22 cellular contexts compared by ENCODE assay signal in the genomic region with DNA sequence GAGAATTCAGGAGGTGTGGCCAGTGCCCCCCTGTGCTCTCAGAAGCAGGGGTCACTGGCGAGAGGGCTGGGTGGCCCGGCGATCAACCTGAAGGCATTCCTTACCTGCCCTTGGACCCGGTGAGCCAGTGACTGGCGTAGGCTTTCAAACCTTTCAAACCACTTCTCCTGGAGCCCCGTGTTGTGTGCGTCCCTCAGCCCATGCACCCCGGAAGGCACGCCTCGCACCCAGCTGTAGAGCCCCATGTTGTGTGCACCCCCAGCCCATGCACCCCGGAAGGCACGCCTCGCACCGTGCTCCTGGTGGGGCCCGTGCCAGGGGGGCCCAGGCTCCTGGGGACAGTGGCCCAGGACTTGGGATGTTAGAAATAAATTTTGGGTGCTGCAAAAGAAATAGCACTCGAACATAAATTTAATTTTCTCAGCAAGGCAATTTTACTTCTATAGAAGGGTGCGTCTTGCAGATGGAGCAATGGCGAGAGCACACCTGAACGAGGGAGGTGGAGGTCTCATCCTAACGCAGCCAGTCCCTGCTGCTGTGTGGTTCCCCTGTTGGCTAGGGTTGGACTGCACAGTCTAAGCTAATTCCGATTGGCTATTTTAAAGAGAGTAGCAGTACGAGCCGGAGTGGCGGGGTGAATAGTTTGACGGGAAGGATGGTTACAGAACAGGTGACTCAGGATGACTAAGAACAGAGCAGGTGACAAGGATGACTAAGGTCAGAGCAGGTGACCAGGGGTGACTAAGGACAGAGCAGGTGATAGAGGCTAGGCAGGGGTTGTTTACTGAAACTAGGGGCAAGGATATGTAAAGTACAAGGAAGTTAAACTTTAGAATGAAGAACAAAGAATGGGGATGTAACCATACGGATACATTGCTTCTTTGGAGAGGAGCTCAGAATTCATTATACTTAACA. TPM values are rescaled to one million over a fixed set of nuclear protein-coding genes. Genes with fewer than 3 reads are reported as not detected.
DNase-seq lines count a peak whose midpoint lies in the region; ATAC-seq and TF ChIP-seq lines count a peak whose summit lies in the region.
"Had no signal": no experiment of that assay in that cellular context is flagged by ENCODE, and none has a peak within 500 bp of the region (broad histone marks: within the 10 kb centered on the region; RNA-seq: fewer than 3 reads in every experiment).

No MANE protein-coding gene starts in this region.

- peaks cover 11% of the 10 kb centered on the region for H3K4me1 Mint-ChIP-seq in activated T-helper 17 cell treated with anti-CD3 and anti-CD28 coated beads, Interleukin-2, amount 50 U/mL, for 72 hours
- H3K4me1 Mint-ChIP-seq in glutamatergic neuron (ENCODE audit: low read depth, unreplicated experiment) (peaks cover 25% of the 10 kb centered on the region), progenitor cell of endocrine pancreas (ENCODE audit: low read depth) (peaks cover 2% of the 10 kb centered on the region)
- H3K4me1 Mint-ChIP-seq: CD14-positive monocyte had no signal

- peak overlapping the region; percentile 6 for H3K27ac Mint-ChIP-seq in activated T-helper 17 cell treated with anti-CD3 and anti-CD28 coated beads, Interleukin-2, amount 50 U/mL, for 72 hours
- H3K27ac Mint-ChIP-seq in glutamatergic neuron (ENCODE audit: unreplicated experiment) = peak overlapping the region; percentile 16
- H3K27ac Mint-ChIP-seq in progenitor cell of endocrine pancreas = peak overlapping the region; percentile 29
- H3K27ac Mint-ChIP-seq: nephron progenitor cell had no signal

- no peaks in the 10 kb centered on the region for H3K9me3 Mint-ChIP-seq in activated T-helper 17 cell treated with anti-CD3 and anti-CD28 coated beads, Interleukin-2, amount 50 U/mL, for 72 hours
- H3K9me3 Mint-ChIP-seq in glutamatergic neuron (ENCODE audit: unreplicated experiment) (peaks cover 22% of the 10 kb centered on the region), progenitor cell of endocrine pancreas (ENCODE audit: low read depth) (peaks cover 4% of the 10 kb centered on the region)

- H3K36me3 Mint-ChIP-seq in activated T-helper 17 cell treated with anti-CD3 and anti-CD28 coated beads, Interleukin-2, amount 50 U/mL, for 72 hours (ENCODE audit: low read depth) = no peaks in the 10 kb centered on the region
- H3K36me3 Mint-ChIP-seq in glutamatergic neuron (ENCODE audit: unreplicated experiment) (peaks cover 13% of the 10 kb centered on the region), progenitor cell of endocrine pancreas (ENCODE audit: insufficient read depth) (peaks cover 18% of the 10 kb centered on the region)
- H3K36me3 Mint-ChIP-seq: CD14-positive monocyte had no signal

- no peak overlapping the region for H3K4me3 Mint-ChIP-seq in activated T-helper 17 cell treated with anti-CD3 and anti-CD28 coated beads, Interleukin-2, amount 50 U/mL, for 72 hours
- H3K4me3 Mint-ChIP-seq in glutamatergic neuron (ENCODE audit: unreplicated experiment) (peak overlapping the region; percentile 17), progenitor cell of endocrine pancreas (ENCODE audit: low read depth) (no peak overlapping the region)
- H3K4me3 Mint-ChIP-seq: CD14-positive monocyte, nephron progenitor cell had no signal

- DNase-seq in LHCN-M2 (ENCODE audit: low read depth) (peak; percentile 5), glutamatergic neuron (no peak), progenitor cell of endocrine pancreas (ENCODE audit: low spot score, unreplicated experiment) (no peak), SW 1271 (lab: John Stamatoyannopoulos, UW) (no peak), NCI-H2081 treated with DMSO at 0.1 percent for 48 hours (lab: John Stamatoyannopoulos, UW) (no peak)
- no peak for DNase-seq in activated T-cell treated with anti-CD3 and anti-CD28 coated beads, Interleukin-2, amount 50 U/mL, for 1 hour
- DNase-seq: activated naive CD4-positive, alpha-beta T cell; brain microvascular endothelial cell; left cardiac atrium; MM.1S; NCI-H1417 treated with DMSO at 0.1 percent for 48 hours; NCI-H2107; NCI-H446 treated with DMSO at 0.1 percent for 48 hours; nephron progenitor cell; pancreas; stimulated activated CD4-positive, alpha-beta T cell treated with anti-CD3 and anti-CD28 coated beads, Interleukin-15, amount 100 ng/mL, for 24 hours; transverse colon had no signal

- TF ChIP-seq CTCF in glutamatergic neuron (IDR thresholded peaks at IDR 0.05; ENCODE audit: partially characterized antibody, unreplicated experiment) (no peak), progenitor cell of endocrine pancreas (IDR thresholded peaks at IDR 0.05; ENCODE audit: unreplicated experiment) (no peak)

- peak; percentile 60 for ATAC-seq in activated T-helper 17 cell treated with anti-CD3 and anti-CD28 coated beads, Interleukin-2, amount 50 U/mL, for 72 hours (replicated peaks)
- ATAC-seq in GM21526 (IDR thresholded peaks at IDR 0.05; ENCODE audit: low FRiP score, unreplicated experiment) = no peak
- ATAC-seq: activated CD4-positive, CD25-positive, alpha-beta regulatory T cell treated with anti-CD3 and anti-CD28 coated beads, Interleukin-2, amount 50 U/mL, for 24 hours; left cardiac atrium; pancreas; sciatic nerve had no signal

- H3K27me3 Mint-ChIP-seq in activated T-helper 17 cell treated with anti-CD3 and anti-CD28 coated beads, Interleukin-2, amount 50 U/mL, for 72 hours = no peaks in the 10 kb centered on the region
- peaks cover 21% of the 10 kb centered on the region for H3K27me3 Mint-ChIP-seq in glutamatergic neuron (ENCODE audit: unreplicated experiment)
- no peaks in the 10 kb centered on the region for H3K27me3 Mint-ChIP-seq in progenitor cell of endocrine pancreas

RNA-seq across cellular contexts. Expression of a gene that starts 47.4 kb away (rescaled TPM):
- total RNA-seq in LHCN-M2 (2014; rRNA removed) (0.52 and 0.71 TPM in 2 replicates), glutamatergic neuron (ENCODE audit: unreplicated experiment) (120 TPM), progenitor cell of endocrine pancreas (71.5 and 78.0 TPM in 2 replicates)
- 0.45 TPM for polyA plus RNA-seq in LHCN-M2 (2012)
- total RNA-seq in activated T-helper 17 cell treated with anti-CD3 and anti-CD28 coated beads, Interleukin-2, amount 50 U/mL, for 72 hours = 10 to 100 TPM; 12.2 to 24.7 TPM
